Comparison of ENCODE assay signal across 16 cellular contexts in the genomic region with DNA sequence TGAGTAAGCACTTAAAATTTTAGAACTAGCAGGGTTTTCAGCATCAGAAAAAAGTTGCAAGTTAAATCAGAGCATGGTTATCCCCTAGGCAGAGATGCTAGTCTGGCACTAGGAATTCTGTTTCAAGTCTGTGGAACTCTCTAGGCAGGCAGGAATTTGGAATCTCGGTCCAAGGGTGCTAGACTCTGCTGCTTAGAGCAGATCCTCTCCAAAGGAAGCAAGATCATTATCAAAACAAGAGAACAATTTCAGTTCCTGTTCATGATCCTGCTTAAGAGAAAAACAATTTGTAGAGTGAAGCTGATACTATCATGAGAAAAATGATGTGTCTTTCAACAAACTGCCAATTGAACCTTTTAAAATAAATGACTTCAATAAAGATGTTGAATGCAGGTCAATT.
"Had no signal": no experiment of that assay in that cellular context is flagged by ENCODE, and none has a peak within 500 bp of the region (broad histone marks: within the 10 kb centered on the region; RNA-seq: fewer than 3 reads in every experiment).

No MANE protein-coding gene starts in this region.

- DNase-seq: activated CD4-positive, alpha-beta T cell treated with anti-CD3 and anti-CD28 coated beads for 1 hour; activated CD4-positive, alpha-beta T cell treated with anti-CD3 and anti-CD28 coated beads, Interleukin-2, amount 50 U/mL, for 48 hours; activated CD8-positive, alpha-beta memory T cell treated with anti-CD3 and anti-CD28 coated beads, Interleukin-2, amount 10 ng/mL, durations not matched to agents 7 days and 5 days; activated naive CD4-positive, alpha-beta T cell treated with anti-CD3 and anti-CD28 coated beads, Interleukin-2, amount 50 U/mL, for 16 hours; activated T-cell treated with anti-CD3 and anti-CD28 coated beads, Interleukin-2, amount 50 U/mL, for 24 hours; erythroblast; nephron progenitor cell; occipital lobe; stimulated activated naive CD8-positive, alpha-beta T cell treated with anti-CD3 and anti-CD28 coated beads, Interleukin-15, amount 100 ng/mL, for 72 hours; T-cell; T-helper 9 cell; upper lobe of right lung had no signal

- H3K27me3 ChIP-seq: gastroesophageal sphincter, upper lobe of right lung had no signal

- H3K27ac Mint-ChIP-seq: activated CD8-positive, alpha-beta memory T cell treated with anti-CD3 and anti-CD28 coated beads, Interleukin-2, amount 10 ng/mL, durations not matched to agents 7 days and 5 days; activated T-cell treated with anti-CD3 and anti-CD28 coated beads, Interleukin-2, amount 50 U/mL, for 24 hours; nephron progenitor cell; stimulated activated naive CD8-positive, alpha-beta T cell treated with anti-CD3 and anti-CD28 coated beads, Interleukin-15, amount 100 ng/mL, for 72 hours; T-cell had no signal

- H3K4me1 ChIP-seq: gastroesophageal sphincter, prostate gland, upper lobe of right lung had no signal

- H3K4me3 Mint-ChIP-seq: activated CD8-positive, alpha-beta memory T cell treated with anti-CD3 and anti-CD28 coated beads, Interleukin-2, amount 10 ng/mL, durations not matched to agents 7 days and 5 days; activated T-cell treated with anti-CD3 and anti-CD28 coated beads, Interleukin-2, amount 50 U/mL, for 24 hours; nephron progenitor cell; stimulated activated naive CD8-positive, alpha-beta T cell treated with anti-CD3 and anti-CD28 coated beads, Interleukin-15, amount 100 ng/mL, for 72 hours; T-cell had no signal

- H3K27ac ChIP-seq: prostate gland, thoracic aorta, upper lobe of right lung had no signal

- H3K9me3 ChIP-seq: prostate gland, thoracic aorta, upper lobe of right lung had no signal

- H3K36me3 Mint-ChIP-seq: activated CD8-positive, alpha-beta memory T cell treated with anti-CD3 and anti-CD28 coated beads, Interleukin-2, amount 10 ng/mL, durations not matched to agents 7 days and 5 days; T-cell had no signal

- H3K27me3 Mint-ChIP-seq: activated CD8-positive, alpha-beta memory T cell treated with anti-CD3 and anti-CD28 coated beads, Interleukin-2, amount 10 ng/mL, durations not matched to agents 7 days and 5 days; activated T-cell treated with anti-CD3 and anti-CD28 coated beads, Interleukin-2, amount 50 U/mL, for 24 hours; T-cell had no signal

- H3K4me3 ChIP-seq: gastroesophageal sphincter, prostate gland, skin epidermis, thoracic aorta, upper lobe of right lung had no signal

- H3K4me1 Mint-ChIP-seq: activated CD8-positive, alpha-beta memory T cell treated with anti-CD3 and anti-CD28 coated beads, Interleukin-2, amount 10 ng/mL, durations not matched to agents 7 days and 5 days; nephron progenitor cell; stimulated activated naive CD8-positive, alpha-beta T cell treated with anti-CD3 and anti-CD28 coated beads, Interleukin-15, amount 100 ng/mL, for 72 hours; T-cell had no signal

- H3K36me3 ChIP-seq: gastroesophageal sphincter, prostate gland, thoracic aorta, upper lobe of right lung had no signal
